ENCODE assay signal across 27 cellular contexts in genomic region chr11:68303982-68304780, GRCh38.
"Had no signal": no experiment of that assay in that cellular context is flagged by ENCODE, and none has a peak within 500 bp of the region (broad histone marks: within the 10 kb centered on the region; RNA-seq: fewer than 3 reads in every experiment).

No MANE protein-coding gene starts in this region.

- FAIRE-seq: endometrium, pancreas had no signal

- ATAC-seq: activated CD4-positive, alpha-beta T cell treated with anti-CD3 and anti-CD28 coated beads for 36 hours; activated CD8-positive, alpha-beta memory T cell treated with anti-CD3 and anti-CD28 coated beads, Interleukin-2, amount 10 ng/mL, durations not matched to agents 7 days and 5 days; activated CD8-positive, alpha-beta T cell treated with anti-CD3 and anti-CD28 coated beads, Interleukin-2, amount 10 ng/mL, durations not matched to agents 7 days and 5 days; activated naive CD4-positive, alpha-beta T cell treated with anti-CD3 and anti-CD28 coated beads, Interleukin-2, amount 50 U/mL, for 72 hours; body of pancreas; gastrocnemius medialis; pancreas; psoas muscle had no signal

- H3K4me2 ChIP-seq: smooth muscle cell had no signal

- H3K9me3 ChIP-seq: body of pancreas, colonic mucosa, gastrocnemius medialis, pancreas, psoas muscle, suprapubic skin had no signal

- H3K27me3 ChIP-seq: body of pancreas, colonic mucosa, gastrocnemius medialis, pancreas, suprapubic skin, tibial nerve had no signal

- H3K36me3 ChIP-seq: colonic mucosa, gastrocnemius medialis, pancreas, suprapubic skin, tibial nerve had no signal

- H3K4me3 ChIP-seq: body of pancreas, colonic mucosa, gastrocnemius medialis, pancreas, psoas muscle, smooth muscle cell, suprapubic skin, tibial nerve had no signal

- DNase-seq: activated CD4-positive, alpha-beta T cell treated with anti-CD3 and anti-CD28 coated beads for 36 hours; activated CD4-positive, CD25-positive, alpha-beta regulatory T cell; activated CD8-positive, alpha-beta memory T cell treated with anti-CD3 and anti-CD28 coated beads, Interleukin-2, amount 10 ng/mL, durations not matched to agents 7 days and 5 days; activated CD8-positive, alpha-beta T cell treated with anti-CD3 and anti-CD28 coated beads, Interleukin-2, amount 10 ng/mL, durations not matched to agents 7 days and 5 days; activated naive CD4-positive, alpha-beta T cell; activated T-cell treated with anti-CD3 and anti-CD28 coated beads, Interleukin-2, amount 50 U/mL, for 48 hours; body of pancreas; colonic mucosa; effector CD8-positive, alpha-beta T cell; gastrocnemius medialis; glutamatergic neuron; islet precursor cell; left cardiac atrium; mammary epithelial cell; naive B cell; nephron progenitor cell; pancreas; psoas muscle; stimulated activated CD4-positive, alpha-beta T cell treated with anti-CD3 and anti-CD28 coated beads, Interleukin-15, amount 100 ng/mL, for 24 hours; stimulated activated CD4-positive, alpha-beta T cell treated with anti-CD3 and anti-CD28 coated beads, Interleukin-2, amount 100 ng/mL, for 24 hours; stimulated activated naive CD4-positive, alpha-beta T cell had no signal

- H3K4me1 ChIP-seq: body of pancreas, pancreas had no signal

- H3K27ac ChIP-seq: body of pancreas, epithelial cell of prostate, gastrocnemius medialis, pancreas, psoas muscle, suprapubic skin had no signal
